16 cellular contexts compared by ENCODE assay signal in genomic region chr1:216183427-216183826, GRCh38.
A peak's percentile ranks its signal among the peaks of the same experiment; 100 is the strongest.
DNase-seq lines count a peak whose midpoint lies in the region; ATAC-seq, FAIRE-seq and TF ChIP-seq lines count a peak whose summit lies in the region.
"Had no signal": no experiment of that assay in that cellular context is flagged by ENCODE, and none has a peak within 500 bp of the region (broad histone marks: within the 10 kb centered on the region; RNA-seq: fewer than 3 reads in every experiment).

No MANE protein-coding gene starts in this region.

- H3K4me2 ChIP-seq in keratinocyte (ENCODE audit: control insufficient read depth, extremely low read depth, insufficient read depth, low read depth, low read length), result no peak overlapping the region

- H4K20me1 ChIP-seq in keratinocyte (ENCODE audit: control insufficient read depth, extremely low read depth, insufficient read depth, low read length), result no peaks in the 10 kb centered on the region

- no peak overlapping the region for H3K27ac Mint-ChIP-seq in activated naive CD8-positive, alpha-beta T cell treated with anti-CD3 and anti-CD28 coated beads, Interleukin-2, amount 50 U/mL, for 24 hours
- H3K27ac Mint-ChIP-seq: activated CD4-positive, alpha-beta T cell treated with anti-CD3 and anti-CD28 coated beads, Interleukin-2, amount 10 ng/mL, durations not matched to agents 24 days and 14 days; stimulated activated naive CD8-positive, alpha-beta T cell treated with anti-CD3 and anti-CD28 coated beads, Interleukin-15, Interleukin-2, amounts not matched to agents 100 ng/mL and 50 ng/mL, for 24 hours had no signal

- peaks cover 10% of the 10 kb centered on the region for H3K9me3 Mint-ChIP-seq in activated naive CD8-positive, alpha-beta T cell treated with anti-CD3 and anti-CD28 coated beads, Interleukin-2, amount 50 U/mL, for 24 hours
- H3K9me3 Mint-ChIP-seq: activated CD4-positive, alpha-beta T cell treated with anti-CD3 and anti-CD28 coated beads, Interleukin-2, amount 10 ng/mL, durations not matched to agents 24 days and 14 days had no signal

- H3K4me1 ChIP-seq in HUES6 (ENCODE audit: control insufficient read depth, insufficient read depth, low read length) (peaks cover 36% of the 10 kb centered on the region), keratinocyte (ENCODE audit: control insufficient read depth, extremely low read depth, insufficient read depth, low read length) (no peaks in the 10 kb centered on the region)
- H3K4me1 ChIP-seq: BE2C, pancreas had no signal

- TF ChIP-seq CTCF in keratinocyte (optimal IDR thresholded peaks at IDR 0.05 in 1 of 3, IDR thresholded peaks at IDR 0.05 in 1 of 3, conservative IDR thresholded peaks at IDR 0.05 in 1 of 3; ENCODE audit: extremely low read depth in 1 of 3, insufficient read depth in 2 of 3, low read length in 3 of 3), result no peak

- no peaks in the 10 kb centered on the region for H3K9me3 ChIP-seq in HUES6 (ENCODE audit: control insufficient read depth, insufficient read depth, low read depth, low read length)
- H3K9me3 ChIP-seq in SK-N-MC (ENCODE audit: low read depth, low read length), result no peaks in the 10 kb centered on the region
- no peaks in the 10 kb centered on the region for H3K9me3 ChIP-seq in keratinocyte (ENCODE audit: control insufficient read depth, low read depth, low read length)
- H3K9me3 ChIP-seq: BE2C, pancreas had no signal

- H3K4me3 ChIP-seq in HUES6 (ENCODE audit: low read depth, low read length) (peak overlapping the region; percentile 21; the same call in 1 of the 2 replicates), SK-N-MC (peak overlapping the region; percentile 48), keratinocyte (ENCODE audit: control insufficient read depth in 2 of 3, extremely low read depth in 1 of 3, insufficient read depth in 2 of 3, low read depth in 1 of 3, low read length in 3 of 3) (peak overlapping the region in 1 of 3 experiments; percentile 30)
- H3K4me3 ChIP-seq: cardiac muscle cell, pancreas had no signal

- H3K9me1 ChIP-seq in keratinocyte (ENCODE audit: control insufficient read depth, extremely low read depth, insufficient read depth, low read length), result no peaks in the 10 kb centered on the region

- peak; percentile 93 for DNase-seq in DMS 273 (lab: John Stamatoyannopoulos, UW; ENCODE audit: unreplicated experiment)
- no peak for DNase-seq in SK-N-MC (ENCODE audit: low read depth, low spot score)
- DNase-seq in keratinocyte (ENCODE audit: low read depth, low spot score), result no peak
- no peak for DNase-seq in MV-4-11 (lab: John Stamatoyannopoulos, UW)
- DNase-seq in activated naive CD8-positive, alpha-beta T cell treated with anti-CD3 and anti-CD28 coated beads, Interleukin-2, amount 50 U/mL, for 24 hours, result no peak
- DNase-seq in mucosa of gallbladder (ENCODE audit: low spot score), result no peak
- DNase-seq: activated CD4-positive, alpha-beta T cell treated with anti-CD3 and anti-CD28 coated beads, Interleukin-2, amount 10 ng/mL, durations not matched to agents 24 days and 14 days; BE2C; pancreas; stimulated activated CD4-positive, alpha-beta T cell treated with anti-CD3 and anti-CD28 coated beads, Interleukin-4, amount 100 ng/mL, for 4 hours; SW 1271 had no signal

- no peaks in the 10 kb centered on the region for H3K4me1 Mint-ChIP-seq in activated naive CD8-positive, alpha-beta T cell treated with anti-CD3 and anti-CD28 coated beads, Interleukin-2, amount 50 U/mL, for 24 hours
- H3K4me1 Mint-ChIP-seq: activated CD4-positive, alpha-beta T cell treated with anti-CD3 and anti-CD28 coated beads, Interleukin-2, amount 10 ng/mL, durations not matched to agents 24 days and 14 days had no signal

- H3K27me3 ChIP-seq in HUES6 (ENCODE audit: control insufficient read depth, insufficient read depth, low read length) (no peaks in the 10 kb centered on the region), keratinocyte (ENCODE audit: control insufficient read depth, extremely low read depth, insufficient read depth, low read length) (peaks cover 2% of the 10 kb centered on the region)
- H3K27me3 ChIP-seq: BE2C, cardiac muscle cell, pancreas had no signal

- no peaks in the 10 kb centered on the region for H3K36me3 ChIP-seq in HUES6 (ENCODE audit: control insufficient read depth, insufficient read depth, low read length)
- no peaks in the 10 kb centered on the region for H3K36me3 ChIP-seq in SK-N-MC (ENCODE audit: insufficient read depth, low read length)
- no peaks in the 10 kb centered on the region for H3K36me3 ChIP-seq in keratinocyte (ENCODE audit: control insufficient read depth in 2 of 2, extremely low read depth in 1 of 2, insufficient read depth in 2 of 2, low read length in 2 of 2)
- H3K36me3 ChIP-seq: BE2C, cardiac muscle cell, pancreas had no signal

- dilution Hi-C loops in keratinocyte (cut with MboI; ENCODE audit: extremely low pct_ligation_motif_present, low sequenced_read_pairs), result no loop called here

- peak overlapping the region; percentile 60 for H3K9ac ChIP-seq in HUES6 (ENCODE audit: low read length)
- no peak overlapping the region for H3K9ac ChIP-seq in SK-N-MC (ENCODE audit: insufficient read length)
- H3K9ac ChIP-seq in keratinocyte (ENCODE audit: control insufficient read depth, extremely low read depth, insufficient read depth, low read length), result no peak overlapping the region

- no peaks in the 10 kb centered on the region for H3K79me2 ChIP-seq in keratinocyte (ENCODE audit: control insufficient read depth, insufficient read depth, low read length)

- H3K4me3 Mint-ChIP-seq in activated naive CD8-positive, alpha-beta T cell treated with anti-CD3 and anti-CD28 coated beads, Interleukin-2, amount 50 U/mL, for 24 hours, result no peak overlapping the region
- H3K4me3 Mint-ChIP-seq: activated CD4-positive, alpha-beta T cell treated with anti-CD3 and anti-CD28 coated beads, Interleukin-2, amount 10 ng/mL, durations not matched to agents 24 days and 14 days; stimulated activated naive CD8-positive, alpha-beta T cell treated with anti-CD3 and anti-CD28 coated beads, Interleukin-15, Interleukin-2, amounts not matched to agents 100 ng/mL and 50 ng/mL, for 24 hours had no signal

- peak overlapping the region; percentile 69; the same call in 1 of the 2 replicates for H3K27ac ChIP-seq in HUES6 (ENCODE audit: low read depth, low read length)
- H3K27ac ChIP-seq in SK-N-MC, result no peak overlapping the region
- no peak overlapping the region for H3K27ac ChIP-seq in keratinocyte (ENCODE audit: control insufficient read depth, insufficient read depth, low read length)
- H3K27ac ChIP-seq: cardiac muscle cell, pancreas had no signal

- no peaks in the 10 kb centered on the region for H3K36me3 Mint-ChIP-seq in activated naive CD8-positive, alpha-beta T cell treated with anti-CD3 and anti-CD28 coated beads, Interleukin-2, amount 50 U/mL, for 24 hours (ENCODE audit: low read depth)

- H2AFZ ChIP-seq in keratinocyte (ENCODE audit: control insufficient read depth, low read length), result no peak overlapping the region

- ATAC-seq in HG03469 (IDR thresholded peaks at IDR 0.05; ENCODE audit: unreplicated experiment), result no peak
- ATAC-seq in activated naive CD8-positive, alpha-beta T cell treated with anti-CD3 and anti-CD28 coated beads, Interleukin-2, amount 50 U/mL, for 24 hours, result no peak

- H3K27me3 Mint-ChIP-seq in activated naive CD8-positive, alpha-beta T cell treated with anti-CD3 and anti-CD28 coated beads, Interleukin-2, amount 50 U/mL, for 24 hours, result no peaks in the 10 kb centered on the region
- H3K27me3 Mint-ChIP-seq: activated CD4-positive, alpha-beta T cell treated with anti-CD3 and anti-CD28 coated beads, Interleukin-2, amount 10 ng/mL, durations not matched to agents 24 days and 14 days; stimulated activated naive CD8-positive, alpha-beta T cell treated with anti-CD3 and anti-CD28 coated beads, Interleukin-15, Interleukin-2, amounts not matched to agents 100 ng/mL and 50 ng/mL, for 24 hours had no signal

- peak; percentile 17 for FAIRE-seq in keratinocyte (lab: Jason Lieb, UNC)
- FAIRE-seq: endometrium, pancreas had no signal
